ENCODE assay signal across 30 cellular contexts in genomic region chrX:7164174-7164573, GRCh38. TPM values are rescaled to one million over a fixed set of nuclear protein-coding genes. Genes with fewer than 3 reads are reported as not detected.
A peak's percentile ranks its signal among the peaks of the same experiment; 100 is the strongest.
DNase-seq lines count a peak whose midpoint lies in the region; ATAC-seq and TF ChIP-seq lines count a peak whose summit lies in the region.
"Had no signal": no experiment of that assay in that cellular context is flagged by ENCODE, and none has a peak within 500 bp of the region (broad histone marks: within the 10 kb centered on the region; RNA-seq: fewer than 3 reads in every experiment).

No MANE protein-coding gene starts in this region.

- H4K5ac ChIP-seq in mesendoderm (ENCODE audit: low read length): no peak overlapping the region

- no peak overlapping the region for H4K8ac ChIP-seq in mesendoderm (ENCODE audit: low read depth, low read length)

- peak; percentile 12 for DNase-seq in NCI-H748 (lab: John Stamatoyannopoulos, UW; ENCODE audit: unreplicated experiment)
- DNase-seq in NCI-H748 treated with DMSO at 0.1 percent for 48 hours (lab: John Stamatoyannopoulos, UW): no peak
- DNase-seq in NAMALWA (ENCODE audit: low spot score): peak; percentile 27
- peak; percentile 8 for DNase-seq in mesendoderm
- no peak for DNase-seq in NCI-H146 (lab: John Stamatoyannopoulos, UW)
- DNase-seq in NCI-H187 (lab: John Stamatoyannopoulos, UW): no peak
- no peak for DNase-seq in CD4-positive, alpha-beta T cell
- DNase-seq: activated CD4-positive, alpha-beta T cell treated with anti-CD3 and anti-CD28 coated beads for 4 hours; activated CD8-positive, alpha-beta T cell treated with anti-CD3 and anti-CD28 coated beads, Interleukin-2, amount 10 ng/mL, durations not matched to agents 7 days and 5 days; activated naive CD4-positive, alpha-beta T cell treated with anti-CD3 and anti-CD28 coated beads, Interleukin-2, amount 50 U/mL, for 16 hours; brain microvascular endothelial cell; CD8-positive, alpha-beta T cell; EL; HCEC 1CT; NCI-H1105; NCI-H1930; NCI-H2227 treated with DMSO at 0.1 percent for 48 hours; NCI-H526 treated with DMSO at 0.1 percent for 48 hours; right cardiac atrium; RPMI8226; spleen; T1000 had no signal

- no peaks in the 10 kb centered on the region for H3K79me2 ChIP-seq in mesendoderm (ENCODE audit: control insufficient read depth, insufficient read depth, low read length)

- no peak overlapping the region for H2BK15ac ChIP-seq in mesendoderm (replicated peaks; ENCODE audit: low read depth)

- no peak overlapping the region for H3K56ac ChIP-seq in mesendoderm (ENCODE audit: low read length)

- H3K27ac Mint-ChIP-seq in CD4-positive, alpha-beta T cell: no peak overlapping the region
- H3K27ac Mint-ChIP-seq: activated CD8-positive, alpha-beta T cell treated with anti-CD3 and anti-CD28 coated beads, Interleukin-2, amount 10 ng/mL, durations not matched to agents 7 days and 5 days; activated T-helper 2 cell treated with anti-CD3 and anti-CD28 coated beads, Interferon-gamma antibody, Interleukin-2, Interleukin-4, amounts not matched to agents 10 μg/mL and 5 μg/mL and 100 μg/mL, durations not matched to agents 14 hours and 24 hours and 36 hours; B cell; CD8-positive, alpha-beta T cell; IgD-negative memory B cell; mesothelial cell of epicardium had no signal

- no peak overlapping the region for H3K18ac ChIP-seq in mesendoderm (ENCODE audit: low read length)

- no peak overlapping the region for H2AK5ac ChIP-seq in mesendoderm (ENCODE audit: low read length)

- no peaks in the 10 kb centered on the region for H3K4me1 Mint-ChIP-seq in CD4-positive, alpha-beta T cell (ENCODE audit: low read depth)
- H3K4me1 Mint-ChIP-seq: B cell had no signal

- H3K36me3 Mint-ChIP-seq in CD4-positive, alpha-beta T cell (ENCODE audit: low read depth): no peaks in the 10 kb centered on the region
- H3K36me3 Mint-ChIP-seq: CD8-positive, alpha-beta T cell; mesothelial cell of epicardium had no signal

- H3K23ac ChIP-seq in mesendoderm (ENCODE audit: low read length): no peak overlapping the region

- H3K9me3 Mint-ChIP-seq in CD4-positive, alpha-beta T cell: no peaks in the 10 kb centered on the region
- H3K9me3 Mint-ChIP-seq: activated T-helper 2 cell treated with anti-CD3 and anti-CD28 coated beads, Interferon-gamma antibody, Interleukin-2, Interleukin-4, amounts not matched to agents 10 μg/mL and 5 μg/mL and 100 μg/mL, durations not matched to agents 14 hours and 24 hours and 36 hours; CD8-positive, alpha-beta T cell had no signal

- no peaks in the 10 kb centered on the region for H3K27me3 Mint-ChIP-seq in CD4-positive, alpha-beta T cell
- H3K27me3 Mint-ChIP-seq: B cell, IgD-negative memory B cell had no signal

- H3K4me3 ChIP-seq in mesendoderm (ENCODE audit: low read length): no peak overlapping the region
- H3K4me3 ChIP-seq: SJSA1, spleen, tibial nerve had no signal

- H3K36me3 ChIP-seq in mesendoderm (ENCODE audit: control insufficient read depth, insufficient read depth, low read length): no peaks in the 10 kb centered on the region
- H3K36me3 ChIP-seq: brain microvascular endothelial cell, SJSA1, spleen, tibial nerve had no signal

- no peak overlapping the region for H3K4me2 ChIP-seq in mesendoderm (ENCODE audit: low read length)

- no peak overlapping the region for H3K9ac ChIP-seq in mesendoderm (ENCODE audit: low read length)

- peak; percentile 64 for ATAC-seq in GM21529 (IDR thresholded peaks at IDR 0.05; ENCODE audit: unreplicated experiment)
- no peak for ATAC-seq in CD4-positive, alpha-beta T cell (ENCODE audit: poor library complexity)
- ATAC-seq: activated CD8-positive, alpha-beta T cell treated with anti-CD3 and anti-CD28 coated beads, Interleukin-2, amount 10 ng/mL, durations not matched to agents 7 days and 5 days; CD8-positive, alpha-beta T cell; right cardiac atrium had no signal

- no peaks in the 10 kb centered on the region for H3K27me3 ChIP-seq in mesendoderm (ENCODE audit: insufficient read depth, low read length, poor library complexity)
- H3K27me3 ChIP-seq in CD4-positive, alpha-beta T cell (ENCODE audit: control insufficient read depth, insufficient read depth, low read length): no peaks in the 10 kb centered on the region
- H3K27me3 ChIP-seq: brain microvascular endothelial cell, SJSA1, spleen, tibial nerve had no signal

- no peak for TF ChIP-seq CTCF in CD4-positive, alpha-beta T cell (IDR thresholded peaks at IDR 0.05)

- WGBS in mesendoderm (ENCODE audit: extremely low coverage, insufficient coverage, low lambda C conversion rate): no CpG with 5 or more reads among the region's 3 CpGs

- intact Hi-C loops in CD4-positive, alpha-beta T cell (cut with DNase I, micrococcal nuclease): loop anchor here in 1 of 2 experiments (5.0 kb wide), 1 partner anchor 287 kb away; no protein-coding TSS in a partner anchor

- no peak overlapping the region for H2BK120ac ChIP-seq in mesendoderm (ENCODE audit: low read depth, low read length)

- CTCF ChIA-PET in CD4-positive, alpha-beta T cell (lab: Charles Lee): no interaction called here

- H2BK5ac ChIP-seq in mesendoderm (ENCODE audit: low read length): no peak overlapping the region

- no peak overlapping the region for H3K27ac ChIP-seq in mesendoderm (ENCODE audit: low read depth, low read length)
- no peak overlapping the region for H3K27ac ChIP-seq in CD4-positive, alpha-beta T cell (ENCODE audit: low read depth, low read length)
- H3K27ac ChIP-seq: brain microvascular endothelial cell, SJSA1, spleen, tibial nerve, VCaP had no signal

- H3K4me1 ChIP-seq in mesendoderm (ENCODE audit: control insufficient read depth, low read depth, low read length): no peaks in the 10 kb centered on the region
- H3K4me1 ChIP-seq: spleen, tibial nerve had no signal

- H3K4me3 Mint-ChIP-seq in CD4-positive, alpha-beta T cell: no peak overlapping the region
- H3K4me3 Mint-ChIP-seq: activated CD8-positive, alpha-beta T cell treated with anti-CD3 and anti-CD28 coated beads, Interleukin-2, amount 10 ng/mL, durations not matched to agents 7 days and 5 days; B cell; CD8-positive, alpha-beta T cell; IgD-negative memory B cell; mesothelial cell of epicardium had no signal

- no peaks in the 10 kb centered on the region for H3K9me3 ChIP-seq in CD4-positive, alpha-beta T cell (ENCODE audit: control insufficient read depth, low read length)
- H3K9me3 ChIP-seq: SJSA1, tibial nerve had no signal

- H3K4ac ChIP-seq in mesendoderm (ENCODE audit: low read depth, low read length): no peak overlapping the region

- POLR2A ChIA-PET in CD4-positive, alpha-beta T cell (lab: Charles Lee): no interaction called here

- no peaks in the 10 kb centered on the region for H3K79me1 ChIP-seq in mesendoderm (ENCODE audit: low read length)

RNA-seq across cellular contexts. Expression of gene PUDP, which starts 16.2 kb away (rescaled TPM):
- 19.0 TPM for polyA plus RNA-seq in mesendoderm (2013, experiment 1 of 2)
- polyA plus RNA-seq in mesendoderm (2013, experiment 2 of 2): 18.3 TPM
- 1 to 10 TPM; 3.2 to 3.5 TPM for total RNA-seq in CD4-positive, alpha-beta T cell

RNA-seq across cellular contexts. Expression of gene STS, which starts 16.7 kb away (rescaled TPM):
- 2.1 TPM for polyA plus RNA-seq in mesendoderm (2013, experiment 1 of 2)
- polyA plus RNA-seq in mesendoderm (2013, experiment 2 of 2): 2.1 TPM
- under 1 TPM; 0.47 to 0.50 TPM for total RNA-seq in CD4-positive, alpha-beta T cell

Comparison
In these comparisons a context has a peak if more than half of its experiments do, and no peak if none do; other contexts are left out.
1. DNase-seq: peak in NCI-H748 (single experiment), NAMALWA (single experiment) and mesendoderm (single experiment); none in NCI-H748 treated with DMSO at 0.1 percent for 48 hours (single experiment), NCI-H146 (single experiment), NCI-H187 (0 of 2) and CD4-positive, alpha-beta T cell (0 of 10).